Comparison of ENCODE assay signal across 8 cellular contexts in the genomic region with DNA sequence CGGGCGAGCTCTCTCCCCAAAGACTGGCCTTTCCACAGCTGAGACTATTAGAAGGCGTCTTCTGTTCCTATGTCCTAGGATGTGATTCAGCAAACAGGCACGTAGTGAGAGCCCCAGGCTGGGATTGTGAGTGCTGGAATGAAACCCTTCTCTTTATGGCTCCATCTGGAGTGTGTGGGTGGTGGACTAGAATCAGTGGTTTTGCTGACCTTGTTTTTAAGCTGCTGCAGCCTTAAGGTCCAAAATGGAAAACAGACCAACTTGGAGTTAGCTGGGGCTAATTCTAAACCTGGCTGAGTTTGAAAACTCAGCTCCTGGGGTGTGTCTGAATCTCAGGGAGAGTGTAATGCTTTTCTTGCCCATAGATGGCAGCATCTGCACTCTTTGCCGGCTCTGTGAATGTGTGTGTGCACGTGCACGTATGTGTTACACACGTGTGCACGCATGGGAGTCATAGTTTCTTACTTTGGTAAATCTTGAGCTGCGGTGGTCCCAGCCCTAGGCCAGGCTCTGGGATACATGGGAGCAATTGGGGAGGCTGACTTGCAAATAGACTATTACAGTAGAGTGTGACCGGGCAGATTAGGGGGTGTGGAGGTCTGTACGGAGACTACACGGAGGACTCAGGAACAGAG. TPM values are rescaled to one million over a fixed set of nuclear protein-coding genes. Genes with fewer than 3 reads are reported as not detected.
DNase-seq lines count a peak whose midpoint lies in the region; ATAC-seq and TF ChIP-seq lines count a peak whose summit lies in the region.

No MANE protein-coding gene starts in this region.

- peak overlapping the region in 3 of 5 experiments; percentile 9 to 67 (median 59) for H3K4me3 Mint-ChIP-seq in brain

- ATAC-seq in HG03354 (IDR thresholded peaks at IDR 0.05; ENCODE audit: poor library complexity, severe bottlenecking, unreplicated experiment): peak; percentile 75
- ATAC-seq in GM18909 (IDR thresholded peaks at IDR 0.05; ENCODE audit: poor library complexity, unreplicated experiment): no peak

- peak; percentile 67 to 81 for TF ChIP-seq CTCF in brain (conservative IDR thresholded peaks at IDR 0.05)

- peaks cover 2% of the 10 kb centered on the region for H3K27me3 Mint-ChIP-seq in brain

- no peaks in the 10 kb centered on the region for H3K36me3 Mint-ChIP-seq in brain

- peaks cover 66% of the 10 kb centered on the region for H3K4me1 Mint-ChIP-seq in brain

- peak in 2 of 3 experiments; percentile 8 to 52 for DNase-seq in NCI-H1417 (lab: John Stamatoyannopoulos, UW)
- DNase-seq in NCI-H1417 treated with DMSO at 0.1 percent for 48 hours (lab: John Stamatoyannopoulos, UW): no peak
- peak; percentile 74 for DNase-seq in RKO (ENCODE audit: low spot score)
- DNase-seq in iPS-NIHi11 (ENCODE audit: low spot score): peak; percentile 54
- peak; percentile 99 for DNase-seq in skeletal muscle cell (ENCODE audit: low read depth)

- H3K4me3 ChIP-seq in skeletal muscle cell (ENCODE audit: low read depth, low read length): peak overlapping the region; percentile 22

- H3K9me3 Mint-ChIP-seq in brain: no peaks in the 10 kb centered on the region

- peak overlapping the region in 4 of 5 experiments; percentile 62 to 98 (median 90) for H3K27ac Mint-ChIP-seq in brain

RNA-seq across cellular contexts. Expression of a gene that starts 10.7 kb away (rescaled TPM):
- polyA plus RNA-seq in brain (ENCODE audit: insufficient read depth, low read depth, low replicate concordance): 430 TPM
